In genomic region chr1:109927908-109928307, GRCh38 we compare ENCODE assay signal across 7 cellular contexts. TPM values are rescaled to one million over a fixed set of nuclear protein-coding genes. Genes with fewer than 3 reads are reported as not detected.
A peak's percentile ranks its signal among the peaks of the same experiment; 100 is the strongest.
DNase-seq lines count a peak whose midpoint lies in the region; ATAC-seq and TF ChIP-seq lines count a peak whose summit lies in the region.

No MANE protein-coding gene starts in this region.

- intact Hi-C loops in head of caudate nucleus (cut with DNase I): no loop called here
- intact Hi-C loops in activated CD4-positive, alpha-beta T cell treated with anti-CD3 and anti-CD28 coated beads, Interleukin-2, amount 10 ng/mL, durations not matched to agents 24 days and 14 days (cut with micrococcal nuclease): no loop called here

- no peaks in the 10 kb centered on the region for H3K4me1 Mint-ChIP-seq in activated naive CD4-positive, alpha-beta T cell treated with anti-CD3 and anti-CD28 coated beads, Interleukin-2, amount 10 ng/mL, durations not matched to agents 7 days and 5 days
- peaks cover 18% of the 10 kb centered on the region for H3K4me1 Mint-ChIP-seq in activated CD4-positive, alpha-beta T cell treated with anti-CD3 and anti-CD28 coated beads, Interleukin-2, amount 10 ng/mL, durations not matched to agents 24 days and 14 days

- H3K9me3 Mint-ChIP-seq in activated naive CD4-positive, alpha-beta T cell treated with anti-CD3 and anti-CD28 coated beads, Interleukin-2, amount 10 ng/mL, durations not matched to agents 7 days and 5 days: no peaks in the 10 kb centered on the region
- peaks cover 6% of the 10 kb centered on the region for H3K9me3 Mint-ChIP-seq in activated CD4-positive, alpha-beta T cell treated with anti-CD3 and anti-CD28 coated beads, Interleukin-2, amount 10 ng/mL, durations not matched to agents 24 days and 14 days

- peak overlapping the region; percentile 32 for H3K27ac ChIP-seq in urinary bladder (ENCODE audit: low read depth)

- no peaks in the 10 kb centered on the region for H3K4me1 ChIP-seq in urinary bladder (ENCODE audit: insufficient read depth)

- no peaks in the 10 kb centered on the region for H3K27me3 Mint-ChIP-seq in activated naive CD4-positive, alpha-beta T cell treated with anti-CD3 and anti-CD28 coated beads, Interleukin-2, amount 10 ng/mL, durations not matched to agents 7 days and 5 days
- no peaks in the 10 kb centered on the region for H3K27me3 Mint-ChIP-seq in activated CD4-positive, alpha-beta T cell treated with anti-CD3 and anti-CD28 coated beads, Interleukin-2, amount 10 ng/mL, durations not matched to agents 24 days and 14 days

- TF ChIP-seq CTCF in astrocyte of the cerebellum (IDR thresholded peaks at IDR 0.05; ENCODE audit: low read depth, low read length, missing control alignments): no peak
- TF ChIP-seq CTCF in omental fat pad (IDR thresholded peaks at IDR 0.05): no peak

- WGBS in urinary bladder: 32% methylated on average over 6 of the region's 6 CpGs

- H3K27ac Mint-ChIP-seq in activated naive CD4-positive, alpha-beta T cell treated with anti-CD3 and anti-CD28 coated beads, Interleukin-2, amount 10 ng/mL, durations not matched to agents 7 days and 5 days: no peak overlapping the region
- H3K27ac Mint-ChIP-seq in activated CD4-positive, alpha-beta T cell treated with anti-CD3 and anti-CD28 coated beads, Interleukin-2, amount 10 ng/mL, durations not matched to agents 24 days and 14 days: no peak overlapping the region

- H3K4me3 ChIP-seq in astrocyte of the cerebellum (ENCODE audit: low read depth, low read length) (no peak overlapping the region), urinary bladder (ENCODE audit: low read depth, low read length) (no peak overlapping the region)

- ATAC-seq in omental fat pad (ENCODE audit: low FRiP score): peak; percentile 34

- CTCF ChIA-PET in activated naive CD4-positive, alpha-beta T cell treated with anti-CD3 and anti-CD28 coated beads, Interleukin-2, amount 10 ng/mL, durations not matched to agents 7 days and 5 days (lab: Charles Lee): no interaction called here

- H3K36me3 Mint-ChIP-seq in activated naive CD4-positive, alpha-beta T cell treated with anti-CD3 and anti-CD28 coated beads, Interleukin-2, amount 10 ng/mL, durations not matched to agents 7 days and 5 days: peaks cover 40% of the 10 kb centered on the region
- peaks cover 67% of the 10 kb centered on the region for H3K36me3 Mint-ChIP-seq in activated CD4-positive, alpha-beta T cell treated with anti-CD3 and anti-CD28 coated beads, Interleukin-2, amount 10 ng/mL, durations not matched to agents 24 days and 14 days (ENCODE audit: low read depth)

- no peak overlapping the region for H3K4me3 Mint-ChIP-seq in activated naive CD4-positive, alpha-beta T cell treated with anti-CD3 and anti-CD28 coated beads, Interleukin-2, amount 10 ng/mL, durations not matched to agents 7 days and 5 days
- no peak overlapping the region for H3K4me3 Mint-ChIP-seq in activated CD4-positive, alpha-beta T cell treated with anti-CD3 and anti-CD28 coated beads, Interleukin-2, amount 10 ng/mL, durations not matched to agents 24 days and 14 days

- in situ Hi-C loops in astrocyte of the cerebellum (cut with HindIII; ENCODE audit: low sequenced_read_pairs): no loop called here

- peak; percentile 78 for DNase-seq in astrocyte of the cerebellum (ENCODE audit: low read depth)
- DNase-seq in head of caudate nucleus: peak in 37 of 42 donors; percentile 25 to 78 (median 50)
- peak; percentile 32 for DNase-seq in omental fat pad (ENCODE audit: low spot score)
- DNase-seq in activated naive CD4-positive, alpha-beta T cell treated with anti-CD3 and anti-CD28 coated beads, Interleukin-2, amount 10 ng/mL, durations not matched to agents 7 days and 5 days: no peak
- DNase-seq in activated CD4-positive, alpha-beta T cell treated with anti-CD3 and anti-CD28 coated beads, Interleukin-2, amount 10 ng/mL, durations not matched to agents 24 days and 14 days: no peak
- no peak for DNase-seq in NCI-H2196 (lab: John Stamatoyannopoulos, UW; ENCODE audit: unreplicated experiment)

- H3K36me3 ChIP-seq in urinary bladder (ENCODE audit: insufficient read depth): no peaks in the 10 kb centered on the region

RNA-seq across cellular contexts. Expression of gene CSF1, which starts 17.3 kb away (rescaled TPM):
- total RNA-seq in omental fat pad (100 to 1,000 TPM; 103 to 158 (median 118) TPM), urinary bladder (10.9 TPM)
- polyA plus RNA-seq in urinary bladder: 56.2 TPM
- total RNA-seq in activated CD4-positive, alpha-beta T cell treated with anti-CD3 and anti-CD28 coated beads, Interleukin-2, amount 10 ng/mL, durations not matched to agents 24 days and 14 days: 190 and 193 TPM in 2 replicates

RNA-seq across cellular contexts. Expression of gene AHCYL1, which starts 56.7 kb away (rescaled TPM):
- total RNA-seq in omental fat pad (100 to 1,000 TPM in 2 of 4 donors, 10 to 100 TPM in 2; 76.0 to 107 (median 95.8) TPM), urinary bladder (46.2 TPM)
- 68.1 TPM for polyA plus RNA-seq in urinary bladder
- 67.1 and 75.3 TPM in 2 replicates for total RNA-seq in activated CD4-positive, alpha-beta T cell treated with anti-CD3 and anti-CD28 coated beads, Interleukin-2, amount 10 ng/mL, durations not matched to agents 24 days and 14 days

Comparison
In these comparisons a context has a peak if more than half of its experiments do, and no peak if none do; other contexts are left out.
1. DNase-seq: peak in astrocyte of the cerebellum (single experiment), head of caudate nucleus (37 of 42) and omental fat pad (single experiment); none in activated naive CD4-positive, alpha-beta T cell treated with anti-CD3 and anti-CD28 coated beads, Interleukin-2, amount 10 ng/mL, durations not matched to agents 7 days and 5 days (single experiment), activated CD4-positive, alpha-beta T cell treated with anti-CD3 and anti-CD28 coated beads, Interleukin-2, amount 10 ng/mL, durations not matched to agents 24 days and 14 days (single experiment) and NCI-H2196 (single experiment).